Comparison of ENCODE assay signal across 30 cellular contexts in genomic region chr22:50167689-50168489, GRCh38. TPM values are rescaled to one million over a fixed set of nuclear protein-coding genes. Genes with fewer than 3 reads are reported as not detected.
A peak's percentile ranks its signal among the peaks of the same experiment; 100 is the strongest.
DNase-seq lines count a peak whose midpoint lies in the region; ATAC-seq and TF ChIP-seq lines count a peak whose summit lies in the region.
"Had no signal": no experiment of that assay in that cellular context is flagged by ENCODE, and none has a peak within 500 bp of the region (broad histone marks: within the 10 kb centered on the region; RNA-seq: fewer than 3 reads in every experiment).

No MANE protein-coding gene starts in this region.

- H3K14ac ChIP-seq in H9 (ENCODE audit: insufficient read depth, low read length) (no peak overlapping the region), trophoblast cell (ENCODE audit: low read length) (no peak overlapping the region)

- no peaks in the 10 kb centered on the region for H4K20me1 ChIP-seq in H9 (ENCODE audit: control insufficient read depth, insufficient read depth, insufficient read length)
- H4K20me1 ChIP-seq in neural progenitor cell (ENCODE audit: low read depth): no peaks in the 10 kb centered on the region

- no peaks in the 10 kb centered on the region; a peak in 1 of 5 replicates for H3K9me3 Mint-ChIP-seq in H9
- peaks cover 0 to 7% (median 0%) of the 10 kb centered on the region in 5 experiments for H3K9me3 Mint-ChIP-seq in brain
- no peaks in the 10 kb centered on the region for H3K9me3 Mint-ChIP-seq in neural progenitor cell
- H3K9me3 Mint-ChIP-seq: activated CD4-positive, alpha-beta memory T cell treated with anti-CD3 and anti-CD28 coated beads for 36 hours; CD4-positive, CD25-positive, alpha-beta regulatory T cell; natural killer cell had no signal

- H2AK5ac ChIP-seq in H9 (ENCODE audit: insufficient read length, low read length) (no peak overlapping the region), trophoblast cell (ENCODE audit: low read length) (no peak overlapping the region)

- H4K91ac ChIP-seq in H9 (ENCODE audit: insufficient read length, low read depth, low read length) (no peak overlapping the region), trophoblast cell (ENCODE audit: low read depth, low read length) (no peak overlapping the region)

- peak; percentile 20 for DNase-seq in DMS53 (lab: John Stamatoyannopoulos, UW)
- DNase-seq in DMS53 treated with DMSO at 0.1 percent for 48 hours (lab: John Stamatoyannopoulos, UW; ENCODE audit: unreplicated experiment): no peak
- no peak for DNase-seq in H9
- DNase-seq in neural progenitor cell (ENCODE audit: low spot score): no peak
- no peak for DNase-seq in trophoblast cell
- no peak for DNase-seq in anterior cingulate cortex (lab: John Stamatoyannopoulos, UW)
- DNase-seq: activated CD4-positive, alpha-beta memory T cell treated with anti-CD3 and anti-CD28 coated beads for 36 hours; activated CD8-positive, alpha-beta memory T cell treated with anti-CD3 and anti-CD28 coated beads, Interleukin-2, amount 50 U/mL, for 4 hours; brain microvascular endothelial cell; CD4-positive, CD25-positive, alpha-beta regulatory T cell; EL; H7; lower lobe of right lung; MV-4-11; natural killer cell; NCI-H1436; NCI-H2081; NCI-H226; NCI-H69; PC-3; retina; small intestine; stimulated activated naive CD8-positive, alpha-beta T cell treated with anti-CD3 and anti-CD28 coated beads, Interleukin-15, Interleukin-2, amounts not matched to agents 100 U/mL and 50 U/mL, for 24 hours had no signal

- no peak overlapping the region for H2BK20ac ChIP-seq in H9 (ENCODE audit: low read depth, low read length, poor library complexity, severe bottlenecking)

- H3K27ac ChIP-seq in H9 (ENCODE audit: insufficient read length, low read depth, low read length) (no peak overlapping the region), neural progenitor cell (no peak overlapping the region), trophoblast cell (ENCODE audit: low read depth, low read length) (no peak overlapping the region)
- H3K27ac ChIP-seq: 22Rv1, brain microvascular endothelial cell, gastroesophageal sphincter, hepatocyte, lower lobe of right lung, ovary, SK-N-MC had no signal

- no peak for TF ChIP-seq CTCF in H9 (conservative IDR thresholded peaks at IDR 0.05)
- TF ChIP-seq CTCF in brain (conservative IDR thresholded peaks at IDR 0.05): no peak
- no peak for TF ChIP-seq CTCF in neural progenitor cell (IDR thresholded peaks at IDR 0.05)

- H4K8ac ChIP-seq in H9 (replicated peaks; ENCODE audit: insufficient read length, low read depth, low read length) (no peak overlapping the region), trophoblast cell (ENCODE audit: low read depth, low read length) (no peak overlapping the region)

- H3K36me3 Mint-ChIP-seq in H9 (ENCODE audit: insufficient read depth in 1 of 3, low read depth in 3 of 3) (peaks cover 0 to 2% (median 0%) of the 10 kb centered on the region in 3 experiments; a peak in 2 of 7 replicates), brain (no peaks in the 10 kb centered on the region), neural progenitor cell (no peaks in the 10 kb centered on the region)
- H3K36me3 Mint-ChIP-seq: activated CD4-positive, alpha-beta memory T cell treated with anti-CD3 and anti-CD28 coated beads for 36 hours; CD4-positive, CD25-positive, alpha-beta regulatory T cell; natural killer cell had no signal

- H3K79me2 ChIP-seq in H9 (ENCODE audit: insufficient read depth, low read length): no peaks in the 10 kb centered on the region
- no peaks in the 10 kb centered on the region for H3K79me2 ChIP-seq in neural progenitor cell (ENCODE audit: low read depth)
- no peaks in the 10 kb centered on the region for H3K79me2 ChIP-seq in trophoblast cell (ENCODE audit: control insufficient read depth, insufficient read depth, low read length, poor library complexity)
- H3K79me2 ChIP-seq: hepatocyte had no signal

- H3K27me3 Mint-ChIP-seq in H9 (ENCODE audit: low read depth): peaks cover 49% of the 10 kb centered on the region
- peaks cover 18% of the 10 kb centered on the region for H3K27me3 Mint-ChIP-seq in brain
- peaks cover 30% of the 10 kb centered on the region for H3K27me3 Mint-ChIP-seq in neural progenitor cell (ENCODE audit: insufficient read depth, low read depth)

- H3K4me1 ChIP-seq in H9 (ENCODE audit: insufficient read depth, low read length) (no peaks in the 10 kb centered on the region), neural progenitor cell (no peaks in the 10 kb centered on the region), trophoblast cell (ENCODE audit: control insufficient read depth in 1 of 2, insufficient read depth in 2 of 2, low read length in 2 of 2) (no peaks in the 10 kb centered on the region)
- H3K4me1 ChIP-seq: lower lobe of right lung had no signal

- WGBS in H9 (ENCODE audit: extremely low coverage, insufficient read length, low lambda C conversion rate): no CpG with 5 or more reads among the region's 11 CpGs
- no CpG with 5 or more reads among the region's 11 CpGs for WGBS in trophoblast cell (ENCODE audit: extremely low coverage, insufficient coverage, insufficient read length)

- peaks cover 4 to 10% of the 10 kb centered on the region in 2 experiments for H3K4me1 Mint-ChIP-seq in H9
- peaks cover 22% of the 10 kb centered on the region for H3K4me1 Mint-ChIP-seq in brain
- H3K4me1 Mint-ChIP-seq in neural progenitor cell: peaks cover 8% of the 10 kb centered on the region

- H3K4ac ChIP-seq in H9 (ENCODE audit: low read depth, low read length) (no peak overlapping the region), trophoblast cell (ENCODE audit: low read depth, low read length) (no peak overlapping the region)

- no peaks in the 10 kb centered on the region for H3K36me3 ChIP-seq in neural progenitor cell
- H3K36me3 ChIP-seq in trophoblast cell (ENCODE audit: control insufficient read depth in 1 of 2, insufficient read depth in 2 of 2, low read length in 2 of 2): no peaks in the 10 kb centered on the region
- H3K36me3 ChIP-seq: brain microvascular endothelial cell, gastroesophageal sphincter, lower lobe of right lung, ovary had no signal

- H3K4me3 ChIP-seq in neural progenitor cell: no peak overlapping the region
- H3K4me3 ChIP-seq in trophoblast cell (ENCODE audit: low read depth, low read length): no peak overlapping the region
- H3K4me3 ChIP-seq: gastroesophageal sphincter, hepatocyte, lower lobe of right lung, ovary, SK-N-MC had no signal

- H3K27ac Mint-ChIP-seq in H9 (no peak overlapping the region; a peak in 1 of 7 replicates), brain (peak overlapping the region in 2 of 5 experiments; percentile 62 to 77), neural progenitor cell (no peak overlapping the region)
- H3K27ac Mint-ChIP-seq: activated CD4-positive, alpha-beta memory T cell treated with anti-CD3 and anti-CD28 coated beads for 36 hours; CD4-positive, CD25-positive, alpha-beta regulatory T cell; natural killer cell had no signal

- H3T11ph ChIP-seq in H9 (ENCODE audit: low read length): no peak overlapping the region

- no peak for ATAC-seq in GM18907 (IDR thresholded peaks at IDR 0.05; ENCODE audit: unreplicated experiment)
- ATAC-seq: gastroesophageal sphincter; lower lobe of right lung; natural killer cell; PC-3; stimulated activated naive CD8-positive, alpha-beta T cell treated with anti-CD3 and anti-CD28 coated beads, Interleukin-15, Interleukin-2, amounts not matched to agents 100 U/mL and 50 U/mL, for 24 hours had no signal

- H3K4me2 ChIP-seq in H9 (ENCODE audit: insufficient read depth, insufficient read length, low read length): no peak overlapping the region
- no peak overlapping the region for H3K4me2 ChIP-seq in neural progenitor cell
- H3K4me2 ChIP-seq in trophoblast cell (ENCODE audit: low read length): no peak overlapping the region
- H3K4me2 ChIP-seq: hepatocyte had no signal

- H2BK5ac ChIP-seq in H9 (ENCODE audit: insufficient read length, low read length) (no peak overlapping the region), trophoblast cell (ENCODE audit: low read depth, low read length, poor library complexity) (no peak overlapping the region)

- H4K12ac ChIP-seq in trophoblast cell (ENCODE audit: low read depth, low read length): no peak overlapping the region

- H3K9me3 ChIP-seq in H9 (ENCODE audit: control insufficient read depth, low read depth, low read length): no peaks in the 10 kb centered on the region
- no peaks in the 10 kb centered on the region for H3K9me3 ChIP-seq in neural progenitor cell (ENCODE audit: low read depth)
- H3K9me3 ChIP-seq in trophoblast cell (ENCODE audit: insufficient read depth, low read depth, low read length): peaks cover 14% of the 10 kb centered on the region
- H3K9me3 ChIP-seq: gastroesophageal sphincter, lower lobe of right lung, ovary had no signal

- no peak overlapping the region for H2BK120ac ChIP-seq in H9 (ENCODE audit: low read depth, low read length, poor library complexity, severe bottlenecking)
- no peak overlapping the region for H2BK120ac ChIP-seq in trophoblast cell (ENCODE audit: insufficient read depth, low read length, poor library complexity)

- no peak overlapping the region for H2BK15ac ChIP-seq in H9 (ENCODE audit: low read depth, low read length)

- H3K18ac ChIP-seq in H9 (ENCODE audit: insufficient read length, low read depth, low read length) (no peak overlapping the region), trophoblast cell (ENCODE audit: low read length) (no peak overlapping the region)

- no peaks in the 10 kb centered on the region for H3K79me1 ChIP-seq in H9 (ENCODE audit: insufficient read depth, low read depth, low read length, poor library complexity, severe bottlenecking)
- peaks cover 2% of the 10 kb centered on the region for H3K79me1 ChIP-seq in trophoblast cell (ENCODE audit: low read length)

- H2BK12ac ChIP-seq in H9 (ENCODE audit: insufficient read length, low read depth, low read length) (no peak overlapping the region), trophoblast cell (ENCODE audit: low read length) (no peak overlapping the region)

- H3K4me3 Mint-ChIP-seq in H9 (peak overlapping the region; percentile 28 to 34; a peak in 3 of 5 replicates), brain (peak overlapping the region; percentile 55 to 80 (median 65)), neural progenitor cell (peak overlapping the region; percentile 41)

- H3K56ac ChIP-seq in H9 (ENCODE audit: insufficient read length, low read depth, low read length): no peak overlapping the region

- H3K23ac ChIP-seq in H9 (ENCODE audit: insufficient read length, low read depth, low read length) (no peak overlapping the region), trophoblast cell (ENCODE audit: low read length) (no peak overlapping the region)

- H3K27me3 ChIP-seq in H9 (ENCODE audit: insufficient read depth, low read length): peaks cover 3% of the 10 kb centered on the region; the same call in 1 of the 2 replicates
- peaks cover 52% of the 10 kb centered on the region for H3K27me3 ChIP-seq in neural progenitor cell
- peaks cover 17% of the 10 kb centered on the region for H3K27me3 ChIP-seq in trophoblast cell (ENCODE audit: insufficient read depth, low read length)
- H3K27me3 ChIP-seq: brain microvascular endothelial cell, ovary had no signal

- no peak overlapping the region for H4K5ac ChIP-seq in H9 (ENCODE audit: insufficient read length, low read depth, low read length)

- H3K9ac ChIP-seq in H9 (ENCODE audit: extremely low read depth, insufficient read length, low read length) (no peak overlapping the region), neural progenitor cell (no peak overlapping the region), trophoblast cell (ENCODE audit: low read length) (no peak overlapping the region)

- peaks cover 5% of the 10 kb centered on the region for H3K23me2 ChIP-seq in H9 (ENCODE audit: insufficient read length, low read depth, low read length, poor library complexity, severe bottlenecking)

- peaks cover 13% of the 10 kb centered on the region for H3F3A ChIP-seq in neural progenitor cell (ENCODE audit: low read depth)

- no peak overlapping the region for H2AFZ ChIP-seq in H9 (ENCODE audit: low read length)
- H2AFZ ChIP-seq in neural progenitor cell (replicated peaks): no peak overlapping the region
- no peak overlapping the region for H2AFZ ChIP-seq in trophoblast cell (ENCODE audit: insufficient read depth, low read length, poor library complexity)
- H2AFZ ChIP-seq: hepatocyte had no signal

RNA-seq across cellular contexts. Expression of gene PANX2, which starts 2.6 kb away (rescaled TPM):
- total RNA-seq in H9 (2021) (6.7 and 8.0 TPM in 2 replicates), neural progenitor cell (ENCODE audit: low replicate concordance) (0.88 and 1.9 TPM in 2 replicates)
- 15.2 TPM for polyA plus RNA-seq in brain (ENCODE audit: insufficient read depth, low read depth, low replicate concordance)
- polyA plus RNA-seq in trophoblast cell (2013): 4.0 TPM in 2 replicates
- total RNA-seq: CD4-positive, CD25-positive, alpha-beta regulatory T cell had no signal
- polyA plus RNA-seq: CD4-positive, CD25-positive, alpha-beta regulatory T cell had no signal

RNA-seq across cellular contexts. Expression of gene TRABD, which starts 17.8 kb away (rescaled TPM):
- total RNA-seq in H9 (2021) (46.3 and 47.8 TPM in 2 replicates), neural progenitor cell (ENCODE audit: low replicate concordance) (15.4 and 37.4 TPM in 2 replicates)
- 10.7 TPM for polyA plus RNA-seq in brain (ENCODE audit: insufficient read depth, low read depth, low replicate concordance)
- 43.0 and 44.0 TPM in 2 replicates for polyA plus RNA-seq in trophoblast cell (2013)

RNA-seq across cellular contexts. Expression of gene SELENOO, which starts 32.9 kb away (rescaled TPM):
- total RNA-seq in H9 (2021): 19.0 and 20.4 TPM in 2 replicates
- 17.1 TPM for polyA plus RNA-seq in brain (ENCODE audit: insufficient read depth, low read depth, low replicate concordance)
- total RNA-seq in neural progenitor cell (ENCODE audit: low replicate concordance): 7.6 and 20.8 TPM in 2 replicates
- polyA plus RNA-seq in trophoblast cell (2013): 13.6 and 13.8 TPM in 2 replicates
